8 cellular contexts compared by ENCODE assay signal in the genomic region with DNA sequence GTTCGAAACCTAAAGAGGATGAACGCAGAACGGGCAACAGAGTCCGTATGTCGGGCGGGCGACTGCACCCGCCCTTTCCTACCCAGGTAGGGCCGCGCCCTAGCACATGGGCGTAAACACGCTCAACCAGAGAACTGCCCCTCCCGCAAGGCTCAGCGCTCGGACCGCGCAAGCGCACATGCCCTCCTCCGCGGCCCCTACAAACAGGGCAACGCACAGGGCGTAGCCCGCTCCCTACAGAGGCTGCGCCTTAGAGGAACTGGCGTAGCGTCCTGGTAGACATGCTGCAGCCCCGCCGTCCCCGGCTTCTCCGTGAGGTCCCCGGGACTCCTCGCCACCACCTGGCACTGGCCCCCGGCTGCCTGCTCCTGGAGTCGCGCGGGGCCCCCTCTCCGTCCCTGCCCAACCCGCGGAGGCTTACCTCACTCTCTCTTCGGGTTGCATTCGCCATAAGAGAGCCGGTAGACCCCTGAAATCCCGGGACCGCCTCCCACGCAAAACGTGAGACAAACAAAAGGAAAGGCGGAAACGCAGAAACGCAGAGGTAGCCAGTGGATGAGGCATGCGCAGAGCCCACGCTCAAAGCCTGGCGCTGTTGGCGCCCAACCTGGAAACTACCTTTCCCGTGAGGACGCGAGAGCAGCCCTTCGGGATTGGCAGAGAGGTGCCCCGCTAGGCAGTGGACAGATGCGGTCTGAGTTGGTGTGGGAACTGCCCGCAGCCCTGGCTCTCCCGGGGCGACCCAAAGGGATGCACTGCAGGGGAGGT. TPM values are rescaled to one million over a fixed set of nuclear protein-coding genes. Genes with fewer than 3 reads are reported as not detected.
DNase-seq lines count a peak whose midpoint lies in the region; ATAC-seq and TF ChIP-seq lines count a peak whose summit lies in the region.

A gene (minus strand): TSS at position 518 of the 768 bp plus-strand sequence. CDS start 1,642 bp downstream, outside the sequence.

- CTCF ChIA-PET in activated CD8-positive, alpha-beta T cell treated with anti-CD3 and anti-CD28 coated beads, Interleukin-2, amount 10 ng/mL, durations not matched to agents 7 days and 5 days (lab: Charles Lee), result no interaction called here

- no peak for TF ChIP-seq CTCF in GM20000 (IDR thresholded peaks at IDR 0.05; ENCODE audit: extremely low read depth, missing control alignments)

- peak within 1 kb of the TSS; percentile 94 for H3K27ac Mint-ChIP-seq in activated CD8-positive, alpha-beta T cell treated with anti-CD3 and anti-CD28 coated beads, Interleukin-2, amount 10 ng/mL, durations not matched to agents 7 days and 5 days

- DNase-seq in COLO668 (lab: John Stamatoyannopoulos, UW; ENCODE audit: unreplicated experiment) (peak; percentile 91), GM20000 (ENCODE audit: low spot score) (peak; percentile 86), HS-5 (ENCODE audit: low read depth) (peak; percentile 86), NK-92 (lab: John Stamatoyannopoulos, UW; ENCODE audit: unreplicated experiment) (peak; percentile 40), lung microvascular endothelial cell (ENCODE audit: low read depth in 2 of 2) (peak; percentile 94 to 95)
- peak; percentile 97 for DNase-seq in activated CD8-positive, alpha-beta T cell treated with anti-CD3 and anti-CD28 coated beads, Interleukin-2, amount 10 ng/mL, durations not matched to agents 7 days and 5 days
- peak; percentile 82 for DNase-seq in effector CD4-positive, alpha-beta T cell
- DNase-seq in stimulated activated CD4-positive, alpha-beta T cell treated with anti-CD3 and anti-CD28 coated beads, TNF-alpha, amount 100 ng/mL, for 4 hours (ENCODE audit: low read depth in 3 of 3), result peak; percentile 87 to 90 (median 88)

- H3K9me3 Mint-ChIP-seq in activated CD8-positive, alpha-beta T cell treated with anti-CD3 and anti-CD28 coated beads, Interleukin-2, amount 10 ng/mL, durations not matched to agents 7 days and 5 days (ENCODE audit: insufficient read depth), result no peaks in the 10 kb centered on the region

- H3K36me3 Mint-ChIP-seq in activated CD8-positive, alpha-beta T cell treated with anti-CD3 and anti-CD28 coated beads, Interleukin-2, amount 10 ng/mL, durations not matched to agents 7 days and 5 days (ENCODE audit: low read depth), result peaks cover 37% of the 10 kb centered on the region

- peak within 1 kb of the TSS; percentile 89 for H3K4me3 Mint-ChIP-seq in activated CD8-positive, alpha-beta T cell treated with anti-CD3 and anti-CD28 coated beads, Interleukin-2, amount 10 ng/mL, durations not matched to agents 7 days and 5 days

- no peaks in the 10 kb centered on the region for H3K27me3 Mint-ChIP-seq in activated CD8-positive, alpha-beta T cell treated with anti-CD3 and anti-CD28 coated beads, Interleukin-2, amount 10 ng/mL, durations not matched to agents 7 days and 5 days (ENCODE audit: low read depth)

- POLR2A ChIA-PET in activated CD8-positive, alpha-beta T cell treated with anti-CD3 and anti-CD28 coated beads, Interleukin-2, amount 10 ng/mL, durations not matched to agents 7 days and 5 days (lab: Charles Lee), result interaction anchor here (1.3 kb wide), 1 partner anchor 144 kb away, joined by 4 read pairs; a partner anchor contains a TSS

- peak; percentile 99 for ATAC-seq in activated CD8-positive, alpha-beta T cell treated with anti-CD3 and anti-CD28 coated beads, Interleukin-2, amount 10 ng/mL, durations not matched to agents 7 days and 5 days

- H3K4me1 Mint-ChIP-seq in activated CD8-positive, alpha-beta T cell treated with anti-CD3 and anti-CD28 coated beads, Interleukin-2, amount 10 ng/mL, durations not matched to agents 7 days and 5 days (ENCODE audit: low read depth), result peaks cover 38% of the 10 kb centered on the region

RNA-seq across cellular contexts. Expression of the gene that starts here (rescaled TPM):
- 10 to 100 TPM; 18.6 to 22.8 TPM for total RNA-seq in activated CD8-positive, alpha-beta T cell treated with anti-CD3 and anti-CD28 coated beads, Interleukin-2, amount 10 ng/mL, durations not matched to agents 7 days and 5 days
- total RNA-seq in lung microvascular endothelial cell, result 8.7 and 27.0 TPM in 2 replicates

Comparison
In these comparisons a context has a peak if more than half of its experiments do, and no peak if none do; other contexts are left out.
1. Peak in every context shown above with its lines: DNase-seq and ATAC-seq.
2. DNase-seq: peak in every context shown above with its lines; median percentile 97 in activated CD8-positive, alpha-beta T cell treated with anti-CD3 and anti-CD28 coated beads, Interleukin-2, amount 10 ng/mL, durations not matched to agents 7 days and 5 days; 94 in lung microvascular endothelial cell; 91 in COLO668; 88 in stimulated activated CD4-positive, alpha-beta T cell treated with anti-CD3 and anti-CD28 coated beads, TNF-alpha, amount 100 ng/mL, for 4 hours; 86 in GM20000; 86 in HS-5; 82 in effector CD4-positive, alpha-beta T cell; 40 in NK-92.